ENCODE assay signal across 25 cellular contexts in genomic region chr7:66901941-66902843, GRCh38.
"Had no signal": no experiment of that assay in that cellular context is flagged by ENCODE, and none has a peak within 500 bp of the region (broad histone marks: within the 10 kb centered on the region; RNA-seq: fewer than 3 reads in every experiment).

No MANE protein-coding gene starts in this region.

- H3K9me3 Mint-ChIP-seq: activated B cell treated with CpG ODN at 0.5 μM for 24 hours; activated CD4-positive, alpha-beta memory T cell treated with anti-CD3 and anti-CD28 coated beads for 36 hours; activated naive CD4-positive, alpha-beta T cell treated with anti-CD3 and anti-CD28 coated beads, Interleukin-2, amount 50 U/mL, for 24 hours; effector memory CD8-positive, alpha-beta T cell; natural killer cell had no signal

- DNase-seq: activated B cell treated with CpG ODN at 0.5 μM for 24 hours; activated CD4-positive, alpha-beta memory T cell treated with anti-CD3 and anti-CD28 coated beads for 36 hours; activated CD4-positive, alpha-beta T cell treated with anti-CD3 and anti-CD28 coated beads for 4 hours; activated gamma-delta T cell; central memory CD4-positive, alpha-beta T cell; dorsolateral prefrontal cortex; effector memory CD8-positive, alpha-beta T cell; esophagus squamous epithelium; gastrocnemius medialis; hippocampal formation; left ventricle myocardium superior; midbrain; natural killer cell; stimulated activated CD4-positive, alpha-beta T cell treated with anti-CD3 and anti-CD28 coated beads, Interleukin-2, amount 100 ng/mL, for 24 hours; stimulated activated naive CD4-positive, alpha-beta T cell; T-helper 1 cell; T-helper 9 cell had no signal

- ATAC-seq: effector memory CD8-positive, alpha-beta T cell; gastrocnemius medialis; left ventricle myocardium superior; natural killer cell had no signal

- H3K79me2 ChIP-seq: parathyroid adenoma had no signal

- H3K4me3 Mint-ChIP-seq: activated B cell treated with CpG ODN at 0.5 μM for 24 hours; activated CD4-positive, alpha-beta memory T cell treated with anti-CD3 and anti-CD28 coated beads for 36 hours; activated naive CD4-positive, alpha-beta T cell treated with anti-CD3 and anti-CD28 coated beads, Interleukin-2, amount 50 U/mL, for 24 hours; effector memory CD8-positive, alpha-beta T cell; natural killer cell had no signal

- H3K27me3 Mint-ChIP-seq: activated B cell treated with CpG ODN at 0.5 μM for 24 hours; activated CD4-positive, alpha-beta memory T cell treated with anti-CD3 and anti-CD28 coated beads for 36 hours; activated naive CD4-positive, alpha-beta T cell treated with anti-CD3 and anti-CD28 coated beads, Interleukin-2, amount 50 U/mL, for 24 hours; effector memory CD8-positive, alpha-beta T cell had no signal

- H3K27ac ChIP-seq: ascending aorta, dorsolateral prefrontal cortex, esophagus squamous epithelium, gastrocnemius medialis, parathyroid adenoma, right lobe of liver, skin epidermis, thoracic aorta, upper lobe of left lung had no signal

- H2AFZ ChIP-seq: parathyroid adenoma had no signal

- H3K4me3 ChIP-seq: ascending aorta, dorsolateral prefrontal cortex, esophagus squamous epithelium, gastrocnemius medialis, right lobe of liver, skin epidermis, thoracic aorta, upper lobe of left lung had no signal

- FAIRE-seq: colon had no signal

- H3K4me1 Mint-ChIP-seq: activated B cell treated with CpG ODN at 0.5 μM for 24 hours; activated naive CD4-positive, alpha-beta T cell treated with anti-CD3 and anti-CD28 coated beads, Interleukin-2, amount 50 U/mL, for 24 hours; natural killer cell had no signal

- H3K9ac ChIP-seq: parathyroid adenoma had no signal

- H3K4me1 ChIP-seq: ascending aorta, esophagus squamous epithelium, gastrocnemius medialis, parathyroid adenoma, right lobe of liver, upper lobe of left lung had no signal

- H3K27me3 ChIP-seq: ascending aorta, dorsolateral prefrontal cortex, esophagus squamous epithelium, gastrocnemius medialis, right lobe of liver, upper lobe of left lung had no signal

- H3K27ac Mint-ChIP-seq: activated B cell treated with CpG ODN at 0.5 μM for 24 hours; activated CD4-positive, alpha-beta memory T cell treated with anti-CD3 and anti-CD28 coated beads for 36 hours; activated naive CD4-positive, alpha-beta T cell treated with anti-CD3 and anti-CD28 coated beads, Interleukin-2, amount 50 U/mL, for 24 hours had no signal

- H3K36me3 Mint-ChIP-seq: activated CD4-positive, alpha-beta memory T cell treated with anti-CD3 and anti-CD28 coated beads for 36 hours; natural killer cell had no signal

- H3K9me3 ChIP-seq: ascending aorta, esophagus squamous epithelium, gastrocnemius medialis, right lobe of liver, thoracic aorta, upper lobe of left lung had no signal
